11 cellular contexts compared by ENCODE assay signal in genomic region chr18:22838639-22839487, GRCh38.
DNase-seq lines count a peak whose midpoint lies in the region; ATAC-seq and TF ChIP-seq lines count a peak whose summit lies in the region.
"Had no signal": no experiment of that assay in that cellular context is flagged by ENCODE, and none has a peak within 500 bp of the region (broad histone marks: within the 10 kb centered on the region; RNA-seq: fewer than 3 reads in every experiment).

No MANE protein-coding gene starts in this region.

- no peak overlapping the region for H3K9ac ChIP-seq in fibroblast of lung (ENCODE audit: insufficient read depth, low read length)

- H3K27ac ChIP-seq in fibroblast of lung (ENCODE audit: insufficient read depth, low read length): no peak overlapping the region
- H3K27ac ChIP-seq: SK-N-MC, suprapubic skin had no signal

- H3K4me2 ChIP-seq in fibroblast of lung (ENCODE audit: extremely low read depth, insufficient read depth, low read length): no peak overlapping the region

- no peaks in the 10 kb centered on the region for H3K36me3 ChIP-seq in fibroblast of lung (ENCODE audit: control insufficient read depth, insufficient read depth, low read length)
- H3K36me3 ChIP-seq: suprapubic skin had no signal

- no peak for TF ChIP-seq CTCF in fibroblast of lung (conservative IDR thresholded peaks at IDR 0.05 in 1 of 2, IDR thresholded peaks at IDR 0.05 in 1 of 2; ENCODE audit: low read depth in 1 of 2, low read length in 2 of 2)

- H3K79me2 ChIP-seq in fibroblast of lung (ENCODE audit: control insufficient read depth, insufficient read depth, low read length): no peaks in the 10 kb centered on the region

- ATAC-seq in GM18505 (IDR thresholded peaks at IDR 0.05; ENCODE audit: unreplicated experiment) (peak; percentile 69), GM19467 (IDR thresholded peaks at IDR 0.05; ENCODE audit: unreplicated experiment) (peak; percentile 53), HG03354 (IDR thresholded peaks at IDR 0.05; ENCODE audit: poor library complexity, severe bottlenecking, unreplicated experiment) (peak; percentile 79)

- H2AFZ ChIP-seq in fibroblast of lung (ENCODE audit: low read length): peak overlapping the region; percentile 2

- no peaks in the 10 kb centered on the region for H3K9me3 ChIP-seq in fibroblast of lung (ENCODE audit: control insufficient read depth, insufficient read depth, low read depth, low read length)
- H3K9me3 ChIP-seq: suprapubic skin had no signal

- TF ChIP-seq POLR2A in GM18505 (IDR thresholded peaks at IDR 0.05; ENCODE audit: borderline replicate concordance, extremely low read depth, insufficient read depth, insufficient read length): no peak

- no peaks in the 10 kb centered on the region for H4K20me1 ChIP-seq in fibroblast of lung (ENCODE audit: control insufficient read depth, extremely low read depth, insufficient read depth, low read length)

- peaks cover 5% of the 10 kb centered on the region for H3K4me1 ChIP-seq in fibroblast of lung (ENCODE audit: control insufficient read depth, extremely low read depth, insufficient read depth, low read length)

- DNase-seq in fibroblast of lung (ENCODE audit: low read depth in 2 of 2): no peak
- DNase-seq in mesenteric fat pad (ENCODE audit: low spot score): no peak
- DNase-seq in SIG-M5 (lab: John Stamatoyannopoulos, UW): no peak
- no peak for DNase-seq in dermis blood vessel endothelial cell
- no peak for DNase-seq in cerebellum (ENCODE audit: low spot score)
- DNase-seq: NCI-H2107 had no signal

- no peak overlapping the region for H3K4me3 ChIP-seq in fibroblast of lung (replicated peaks in 1 of 4; ENCODE audit: control extremely low read depth in 1 of 4, insufficient read depth in 1 of 4, low read depth in 3 of 4, low read length in 4 of 4)
- H3K4me3 ChIP-seq: SK-N-MC, suprapubic skin had no signal

- no peaks in the 10 kb centered on the region for H3K27me3 ChIP-seq in fibroblast of lung (ENCODE audit: control insufficient read depth, insufficient read depth, low read length)
- H3K27me3 ChIP-seq: suprapubic skin had no signal
